In the genomic region with DNA sequence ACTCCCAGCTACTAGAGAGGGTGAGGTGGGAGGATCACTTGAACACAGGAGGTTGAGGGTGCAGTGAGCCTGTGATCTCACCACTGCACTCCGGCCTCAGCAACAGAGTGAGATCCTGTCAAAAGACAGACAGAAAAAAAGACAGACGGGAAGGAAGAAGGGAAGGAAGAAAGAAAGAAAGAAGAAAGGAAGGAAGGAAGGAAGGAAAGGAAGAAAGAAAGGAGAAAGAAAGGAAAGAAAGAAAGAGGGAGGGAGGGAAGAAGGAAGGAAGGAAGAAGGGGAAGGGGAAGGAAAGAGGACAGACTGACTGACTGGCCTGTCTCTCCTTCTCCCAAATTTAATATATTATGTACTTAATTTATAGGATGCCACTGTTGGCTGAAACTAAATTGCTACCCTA, we compare ENCODE assay signal across 10 cellular contexts. TPM values are rescaled to one million over a fixed set of nuclear protein-coding genes. Genes with fewer than 3 reads are reported as not detected.
"Had no signal": no experiment of that assay in that cellular context is flagged by ENCODE, and none has a peak within 500 bp of the region (broad histone marks: within the 10 kb centered on the region; RNA-seq: fewer than 3 reads in every experiment).

No MANE protein-coding gene starts in this region.

- H3K9me3 Mint-ChIP-seq: HFFc6, IgD-negative memory B cell had no signal

- H3K27ac Mint-ChIP-seq: HFFc6 had no signal

- H3K4me1 Mint-ChIP-seq: IgD-negative memory B cell had no signal

- DNase-seq: GM23248, GOT3, H7, HCEC 1CT, HFFc6, KG1 had no signal

- H3K27ac ChIP-seq: GM23248, HL-60 had no signal

- H3K4me3 ChIP-seq: GM23248 had no signal

- H3K4me3 Mint-ChIP-seq: HFFc6, IgD-negative memory B cell had no signal

- H3K27me3 Mint-ChIP-seq: IgD-negative memory B cell had no signal

- ATAC-seq: HepG2 had no signal

RNA-seq across cellular contexts. Expression of a gene that starts 21.6 kb away (rescaled TPM):
- total RNA-seq: GM23248, HepG2, HFFc6, HT1080 had no signal
- polyA plus RNA-seq: GM23248, HepG2, IgD-negative memory B cell had no signal
